In genomic region chr13:114064516-114065140, GRCh38 we compare ENCODE assay signal across 8 cellular contexts.
DNase-seq lines count a peak whose midpoint lies in the region; ATAC-seq and TF ChIP-seq lines count a peak whose summit lies in the region.

No MANE protein-coding gene starts in this region.

- no peak for TF ChIP-seq CTCF in activated CD8-positive, alpha-beta T cell treated with anti-CD3 and anti-CD28 coated beads for 36 hours (IDR thresholded peaks at IDR 0.05)
- no peak for TF ChIP-seq CTCF in psoas muscle (IDR thresholded peaks at IDR 0.05)
- TF ChIP-seq CTCF in lower leg skin (IDR thresholded peaks at IDR 0.05), result no peak

- H3K27ac ChIP-seq in psoas muscle, result peak overlapping the region; percentile 97

- no peaks in the 10 kb centered on the region for H3K27me3 Mint-ChIP-seq in activated CD8-positive, alpha-beta T cell treated with anti-CD3 and anti-CD28 coated beads for 36 hours

- POLR2A ChIA-PET in activated CD8-positive, alpha-beta T cell treated with anti-CD3 and anti-CD28 coated beads for 36 hours (lab: Charles Lee), result interaction anchor here (0.6 to 3.6 kb wide), 13 partner anchors 13 to 148 kb away, joined by 3 to 32 read pairs (median 5); partner anchors contain the start of gene CFAP97D2

- ATAC-seq in activated CD8-positive, alpha-beta T cell treated with anti-CD3 and anti-CD28 coated beads for 36 hours, result no peak
- ATAC-seq in Right ventricle myocardium superior (ENCODE audit: poor library complexity) (peak; percentile 6), psoas muscle (peak; percentile 24 to 57 (median 46)), HG03457 (IDR thresholded peaks at IDR 0.05; ENCODE audit: unreplicated experiment) (no peak)

- peak; percentile 21 for DNase-seq in activated CD4-positive, alpha-beta T cell treated with anti-CD3 and anti-CD28 coated beads for 48 hours
- no peak for DNase-seq in activated CD4-positive, alpha-beta T cell treated with anti-CD3 and anti-CD28 coated beads for 4 hours
- no peak for DNase-seq in activated CD8-positive, alpha-beta T cell treated with anti-CD3 and anti-CD28 coated beads for 36 hours
- DNase-seq in Right ventricle myocardium superior, result peak; percentile 53
- DNase-seq in psoas muscle, result peak; percentile 46 to 63
- DNase-seq in lower leg skin (ENCODE audit: low spot score in 2 of 2), result no peak
- no peak for DNase-seq in NCI-H1048 (lab: John Stamatoyannopoulos, UW)

- H3K4me1 ChIP-seq in psoas muscle, result peaks cover 57% of the 10 kb centered on the region

- H3K36me3 ChIP-seq in psoas muscle (ENCODE audit: insufficient read depth in 1 of 2, low read depth in 1 of 2), result no peaks in the 10 kb centered on the region

- peaks cover 71% of the 10 kb centered on the region for H3K4me1 Mint-ChIP-seq in activated CD8-positive, alpha-beta T cell treated with anti-CD3 and anti-CD28 coated beads for 36 hours (ENCODE audit: low read depth)

- H3K27me3 ChIP-seq in psoas muscle (ENCODE audit: insufficient read depth in 3 of 3, low read length in 2 of 3), result no peaks in the 10 kb centered on the region

- intact Hi-C loops in activated CD8-positive, alpha-beta T cell treated with anti-CD3 and anti-CD28 coated beads for 36 hours (cut with micrococcal nuclease), result loop anchor here (2.0 to 5.0 kb wide), 2 partner anchors 46 to 163 kb away; no protein-coding TSS in a partner anchor
- intact Hi-C loops in Right ventricle myocardium superior (cut with DNase I) (no loop called here), psoas muscle (cut with DNase I) (loop anchor here (1.0 to 5.0 kb wide), 2 partner anchors 38 to 67 kb away; no protein-coding TSS in a partner anchor), lower leg skin (cut with DNase I; ENCODE audit: low total_unique reads) (no loop called here)

- H3K27ac Mint-ChIP-seq in activated CD8-positive, alpha-beta T cell treated with anti-CD3 and anti-CD28 coated beads for 36 hours, result peak overlapping the region; percentile 94

- no peak for TF ChIP-seq POLR2A in lower leg skin (IDR thresholded peaks at IDR 0.05)

- H3K36me3 Mint-ChIP-seq in activated CD8-positive, alpha-beta T cell treated with anti-CD3 and anti-CD28 coated beads for 36 hours (ENCODE audit: low read depth), result peaks cover 8% of the 10 kb centered on the region

- peak overlapping the region; percentile 66 for H3K4me3 ChIP-seq in psoas muscle
- H3K4me3 ChIP-seq in lower leg skin (ENCODE audit: low read depth, poor library complexity, severe bottlenecking), result no peak overlapping the region

- CTCF ChIA-PET in activated CD8-positive, alpha-beta T cell treated with anti-CD3 and anti-CD28 coated beads for 36 hours (lab: Charles Lee), result interaction anchor here (1.1 to 1.6 kb wide), 5 partner anchors 30 to 164 kb away, joined by 3 to 7 read pairs (median 4); no protein-coding TSS in a partner anchor

- 3 to 14% (median 7%) methylated on average over 17 of the region's 17 CpGs for WGBS in psoas muscle, 3 donors
- 8 to 20% methylated on average over 17 of the region's 17 CpGs for WGBS in lower leg skin, 2 donors

- no peaks in the 10 kb centered on the region for H3K9me3 Mint-ChIP-seq in activated CD8-positive, alpha-beta T cell treated with anti-CD3 and anti-CD28 coated beads for 36 hours

- H3K4me3 Mint-ChIP-seq in activated CD8-positive, alpha-beta T cell treated with anti-CD3 and anti-CD28 coated beads for 36 hours, result peak overlapping the region; percentile 66

- H3K9me3 ChIP-seq in psoas muscle, result no peaks in the 10 kb centered on the region

Comparison
In these comparisons a context has a peak if more than half of its experiments do, and no peak if none do; other contexts are left out.
1. DNase-seq: peak in activated CD4-positive, alpha-beta T cell treated with anti-CD3 and anti-CD28 coated beads for 48 hours (single experiment), Right ventricle myocardium superior (single experiment) and psoas muscle (2 of 2); none in activated CD4-positive, alpha-beta T cell treated with anti-CD3 and anti-CD28 coated beads for 4 hours (0 of 2), activated CD8-positive, alpha-beta T cell treated with anti-CD3 and anti-CD28 coated beads for 36 hours (single experiment), lower leg skin (0 of 2) and NCI-H1048 (single experiment).
2. ATAC-seq: peak in Right ventricle myocardium superior (single experiment) and psoas muscle (4 of 4); none in activated CD8-positive, alpha-beta T cell treated with anti-CD3 and anti-CD28 coated beads for 36 hours (single experiment) and HG03457 (single experiment).
3. intact Hi-C loops: an anchor here in activated CD8-positive, alpha-beta T cell treated with anti-CD3 and anti-CD28 coated beads for 36 hours (2.0 to 5.0 kb wide) and psoas muscle (1.0 to 5.0 kb wide); none called in Right ventricle myocardium superior and lower leg skin.